Comparison of ENCODE assay signal across 11 cellular contexts in genomic region chr6:138176652-138177232, GRCh38. TPM values are rescaled to one million over a fixed set of nuclear protein-coding genes. Genes with fewer than 3 reads are reported as not detected.
"Had no signal": no experiment of that assay in that cellular context is flagged by ENCODE, and none has a peak within 500 bp of the region (broad histone marks: within the 10 kb centered on the region; RNA-seq: fewer than 3 reads in every experiment).

No MANE protein-coding gene starts in this region.

- ATAC-seq: GM23338, K562 had no signal

- H3K4me3 ChIP-seq: GM23338, K562 had no signal

- DNase-seq: H9, HCEC 1CT, HFFc6, IMR-90, KG1 had no signal

- FAIRE-seq: H1, H54, K562 had no signal

- H3K4me2 ChIP-seq: GM23338 had no signal

- H3K27ac ChIP-seq: HL-60 had no signal

RNA-seq across cellular contexts. Expression of gene PBOV1, which starts 41.5 kb away (rescaled TPM):
- total RNA-seq: GM23338, H1, H9, HFFc6, HT1080, IMR-90, K562 had no signal
- polyA plus RNA-seq: GM23338, H1, IMR-90, K562 had no signal
